13 cellular contexts compared by ENCODE assay signal in genomic region chr10:47920610-47921009, GRCh38. TPM values are rescaled to one million over a fixed set of nuclear protein-coding genes. Genes with fewer than 3 reads are reported as not detected.
"Had no signal": no experiment of that assay in that cellular context is flagged by ENCODE, and none has a peak within 500 bp of the region (broad histone marks: within the 10 kb centered on the region; RNA-seq: fewer than 3 reads in every experiment).

No MANE protein-coding gene starts in this region.

RNA-seq across cellular contexts. Expression of gene NPY4R2, which starts 2.1 kb away (rescaled TPM):
- total RNA-seq: chondrocyte, esophagus squamous epithelium, gastrocnemius medialis, heart right ventricle, mesothelial cell of epicardium, myocyte, natural killer cell, neural crest cell, osteocyte, pulmonary artery endothelial cell, sciatic nerve, thoracic aorta, ureter had no signal
- polyA plus RNA-seq: heart right ventricle had no signal
